Comparison of ENCODE assay signal across 23 cellular contexts in genomic region chr17:82356028-82356427, GRCh38. TPM values are rescaled to one million over a fixed set of nuclear protein-coding genes. Genes with fewer than 3 reads are reported as not detected.
DNase-seq lines count a peak whose midpoint lies in the region; ATAC-seq, FAIRE-seq and TF ChIP-seq lines count a peak whose summit lies in the region.
"Had no signal": no experiment of that assay in that cellular context is flagged by ENCODE, and none has a peak within 500 bp of the region (broad histone marks: within the 10 kb centered on the region; RNA-seq: fewer than 3 reads in every experiment).

No MANE protein-coding gene starts in this region.

- ATAC-seq in body of pancreas, result peak; percentile 16
- no peak for ATAC-seq in HG03342 (IDR thresholded peaks at IDR 0.05; ENCODE audit: unreplicated experiment)
- ATAC-seq: activated T-cell treated with anti-CD3 and anti-CD28 coated beads, Interleukin-2, amount 50 U/mL, for 72 hours; stimulated activated naive CD8-positive, alpha-beta T cell treated with anti-CD3 and anti-CD28 coated beads, Interleukin-15, Interleukin-2, amounts not matched to agents 100 U/mL and 50 U/mL, for 24 hours had no signal

- FAIRE-seq in keratinocyte (lab: Jason Lieb, UNC), result peak; percentile 46
- FAIRE-seq: endometrium, TTC549 had no signal

- peak in 3 of 4 donors; percentile 40 to 81 (median 47) for DNase-seq in body of pancreas
- peak; percentile 57 for DNase-seq in keratinocyte (ENCODE audit: low read depth, low spot score)
- DNase-seq in renal cortical epithelial cell (ENCODE audit: low read depth), result peak; percentile 81
- no peak for DNase-seq in NCI-H446 treated with DMSO at 0.1 percent for 48 hours (lab: John Stamatoyannopoulos, UW)
- DNase-seq in NCI-H2081 treated with DMSO at 0.1 percent for 48 hours (lab: John Stamatoyannopoulos, UW), result no peak
- DNase-seq in foreskin fibroblast, result no peak
- DNase-seq: activated CD4-positive, alpha-beta memory T cell treated with anti-CD3 and anti-CD28 coated beads for 36 hours; activated naive CD8-positive, alpha-beta T cell treated with anti-CD3 and anti-CD28 coated beads, Interleukin-2, amount 10 ng/mL, durations not matched to agents 7 days and 5 days; activated T-cell treated with anti-CD3 and anti-CD28 coated beads, Interleukin-2, amount 50 U/mL, for 72 hours; cerebellar nuclear complex; HCEC 1CT; islet precursor cell; KG1; NCI-H1417; NCI-H345; stimulated activated CD4-positive, alpha-beta T cell treated with anti-CD3 and anti-CD28 coated beads, Interleukin-12 subunit alpha, Interleukin-12 subunit beta, amount 100 ng/mL, for 4 hours; stimulated activated naive CD8-positive, alpha-beta T cell treated with anti-CD3 and anti-CD28 coated beads, Interleukin-15, Interleukin-2, amounts not matched to agents 100 U/mL and 50 U/mL, for 24 hours had no signal

- H3K9me3 ChIP-seq in body of pancreas, result no peaks in the 10 kb centered on the region
- no peaks in the 10 kb centered on the region for H3K9me3 ChIP-seq in keratinocyte (ENCODE audit: control insufficient read depth, low read depth, low read length)

- H3K4me2 ChIP-seq in KMS-11, result peak overlapping the region; percentile 80
- H3K4me2 ChIP-seq in keratinocyte (ENCODE audit: control insufficient read depth, extremely low read depth, insufficient read depth, low read depth, low read length), result peak overlapping the region; percentile 70

- no peaks in the 10 kb centered on the region; the same call in 1 of the 2 replicates for H3K27me3 ChIP-seq in KMS-11 (ENCODE audit: insufficient read depth, low read depth)
- no peaks in the 10 kb centered on the region for H3K27me3 ChIP-seq in body of pancreas
- H3K27me3 ChIP-seq in keratinocyte (ENCODE audit: control insufficient read depth, extremely low read depth, insufficient read depth, low read length), result peaks cover 16% of the 10 kb centered on the region

- H3K9ac ChIP-seq in KMS-11 (no peak overlapping the region), keratinocyte (ENCODE audit: control insufficient read depth, extremely low read depth, insufficient read depth, low read length) (no peak overlapping the region)

- WGBS in body of pancreas, 2 donors, result 67 to 73% methylated on average over 3 to 11 of the region's 11 CpGs

- no peaks in the 10 kb centered on the region for H3K9me1 ChIP-seq in keratinocyte (ENCODE audit: control insufficient read depth, extremely low read depth, insufficient read depth, low read length)

- H4K20me1 ChIP-seq in KMS-11 (ENCODE audit: insufficient read depth) (no peaks in the 10 kb centered on the region), keratinocyte (ENCODE audit: control insufficient read depth, extremely low read depth, insufficient read depth, low read length) (peaks cover 4% of the 10 kb centered on the region)

- H3K36me3 ChIP-seq in KMS-11 (ENCODE audit: insufficient read depth), result no peaks in the 10 kb centered on the region
- no peaks in the 10 kb centered on the region for H3K36me3 ChIP-seq in body of pancreas (replicated peaks in 1 of 2; ENCODE audit: insufficient read depth in 1 of 2, low read depth in 2 of 2)
- no peaks in the 10 kb centered on the region for H3K36me3 ChIP-seq in keratinocyte (ENCODE audit: control insufficient read depth in 2 of 2, extremely low read depth in 1 of 2, insufficient read depth in 2 of 2, low read length in 2 of 2)

- no peak overlapping the region for H2AFZ ChIP-seq in KMS-11 (ENCODE audit: low read depth)
- H2AFZ ChIP-seq in keratinocyte (ENCODE audit: control insufficient read depth, low read length), result peak overlapping the region; percentile 40

- no peak overlapping the region for H3K27ac ChIP-seq in KMS-11
- H3K27ac ChIP-seq in body of pancreas, result peak overlapping the region in 2 of 4 donors; percentile 25 to 36
- H3K27ac ChIP-seq in keratinocyte (ENCODE audit: control insufficient read depth, insufficient read depth, low read length), result no peak overlapping the region

- H3K4me3 ChIP-seq in KMS-11 (IDR thresholded peaks at IDR 0.05; ENCODE audit: insufficient read depth, low read depth, low read length), result no peak overlapping the region
- H3K4me3 ChIP-seq in body of pancreas, result no peak overlapping the region
- H3K4me3 ChIP-seq in keratinocyte (ENCODE audit: control insufficient read depth in 2 of 3, extremely low read depth in 1 of 3, insufficient read depth in 2 of 3, low read depth in 1 of 3, low read length in 3 of 3), result no peak overlapping the region
- H3K4me3 ChIP-seq in foreskin fibroblast (ENCODE audit: low read depth in 1 of 2, low read length in 2 of 2), result no peak overlapping the region

- H3K4me1 ChIP-seq in KMS-11 (ENCODE audit: low read depth, poor library complexity, severe bottlenecking), result peaks cover 76% of the 10 kb centered on the region
- peaks cover 23% of the 10 kb centered on the region for H3K4me1 ChIP-seq in body of pancreas
- H3K4me1 ChIP-seq in keratinocyte (ENCODE audit: control insufficient read depth, extremely low read depth, insufficient read depth, low read length), result peaks cover 14% of the 10 kb centered on the region

- dilution Hi-C loops in keratinocyte (cut with MboI; ENCODE audit: extremely low pct_ligation_motif_present, low sequenced_read_pairs), result no loop called here

- TF ChIP-seq CTCF in KMS-11 (conservative IDR thresholded peaks at IDR 0.05; ENCODE audit: low read depth, low read length) (no peak), body of pancreas (IDR thresholded peaks at IDR 0.05) (no peak), keratinocyte (optimal IDR thresholded peaks at IDR 0.05 in 1 of 3, IDR thresholded peaks at IDR 0.05 in 1 of 3, conservative IDR thresholded peaks at IDR 0.05 in 1 of 3; ENCODE audit: extremely low read depth in 1 of 3, insufficient read depth in 2 of 3, low read length in 3 of 3) (no peak), foreskin fibroblast (IDR thresholded peaks at IDR 0.05; ENCODE audit: low read depth, low read length) (no peak)

- H3K79me2 ChIP-seq in KMS-11 (ENCODE audit: insufficient read depth, low read depth) (no peaks in the 10 kb centered on the region), keratinocyte (ENCODE audit: control insufficient read depth, insufficient read depth, low read length) (no peaks in the 10 kb centered on the region)

- intact Hi-C loops in body of pancreas (cut with DNase I), result no loop called here

- no peak for TF ChIP-seq POLR2A in body of pancreas (IDR thresholded peaks at IDR 0.05)

RNA-seq across cellular contexts. Expression of gene TEX19, which starts 3.0 kb away (rescaled TPM):
- total RNA-seq in body of pancreas (not detected), renal cortical epithelial cell (0.05 TPM in 1 of 2 replicates, not detected in the other)
- 0.06 TPM in 1 of 3 replicates, not detected in the others for polyA plus RNA-seq in keratinocyte
- polyA plus RNA-seq in keratinocyte (2011; ENCODE audit: low read depth), result not detected
- polyA plus RNA-seq in keratinocyte (2011; cell fraction: cytosol; rRNA removed), result not detected in 2 replicates
- not detected in 2 replicates for polyA plus RNA-seq in keratinocyte (2011; cell fraction: nucleus; rRNA removed)
- polyA plus RNA-seq in keratinocyte (2012; ENCODE audit: low replicate concordance), result not detected in 2 replicates
- not detected in 3 replicates for polyA minus RNA-seq in keratinocyte
- polyA minus RNA-seq in keratinocyte (2011; cell fraction: cytosol; rRNA and poly(A)+ RNA removed), result not detected
- not detected in 2 replicates for polyA minus RNA-seq in keratinocyte (2011; cell fraction: nucleus; rRNA and poly(A)+ RNA removed)
- total RNA-seq: activated CD4-positive, alpha-beta memory T cell treated with anti-CD3 and anti-CD28 coated beads for 36 hours; activated naive CD8-positive, alpha-beta T cell treated with anti-CD3 and anti-CD28 coated beads, Interleukin-2, amount 10 ng/mL, durations not matched to agents 7 days and 5 days; glomerular endothelial cell; progenitor cell of endocrine pancreas had no signal

RNA-seq across cellular contexts. Expression of gene UTS2R, which starts 15.5 kb away (rescaled TPM):
- total RNA-seq in body of pancreas (not detected), renal cortical epithelial cell (0.10 TPM in 1 of 2 replicates, not detected in the other)
- not detected in 3 replicates for polyA plus RNA-seq in keratinocyte
- polyA plus RNA-seq in keratinocyte (2011; ENCODE audit: low read depth), result not detected
- polyA plus RNA-seq in keratinocyte (2011; cell fraction: cytosol; rRNA removed), result not detected in 2 replicates
- polyA plus RNA-seq in keratinocyte (2011; cell fraction: nucleus; rRNA removed), result not detected in 2 replicates
- not detected in 2 replicates for polyA plus RNA-seq in keratinocyte (2012; ENCODE audit: low replicate concordance)
- not detected in 3 replicates for polyA minus RNA-seq in keratinocyte
- polyA minus RNA-seq in keratinocyte (2011; cell fraction: cytosol; rRNA and poly(A)+ RNA removed), result not detected
- not detected in 2 replicates for polyA minus RNA-seq in keratinocyte (2011; cell fraction: nucleus; rRNA and poly(A)+ RNA removed)
- total RNA-seq: activated CD4-positive, alpha-beta memory T cell treated with anti-CD3 and anti-CD28 coated beads for 36 hours; activated naive CD8-positive, alpha-beta T cell treated with anti-CD3 and anti-CD28 coated beads, Interleukin-2, amount 10 ng/mL, durations not matched to agents 7 days and 5 days; glomerular endothelial cell had no signal

RNA-seq across cellular contexts. Expression of gene SECTM1, which starts 22.5 kb away (rescaled TPM):
- total RNA-seq in body of pancreas (1 to 10 TPM; 5.4 to 6.3 TPM), renal cortical epithelial cell (2.4 and 7.8 TPM in 2 replicates)
- polyA plus RNA-seq in keratinocyte, result 1.7 to 2.2 TPM (median 2.0 TPM) in 3 replicates
- not detected for polyA plus RNA-seq in keratinocyte (2011; ENCODE audit: low read depth)
- 0.85 and 2.5 TPM in 2 replicates for polyA plus RNA-seq in keratinocyte (2011; cell fraction: cytosol; rRNA removed)
- polyA plus RNA-seq in keratinocyte (2011; cell fraction: nucleus; rRNA removed), result 1.5 and 2.5 TPM in 2 replicates
- polyA plus RNA-seq in keratinocyte (2012; ENCODE audit: low replicate concordance), result 0.78 and 3.3 TPM in 2 replicates
- polyA minus RNA-seq in keratinocyte, result 2.5 to 4.9 TPM (median 3.7 TPM) in 3 replicates
- polyA minus RNA-seq in keratinocyte (2011; cell fraction: cytosol; rRNA and poly(A)+ RNA removed), result 9.6 TPM
- polyA minus RNA-seq in keratinocyte (2011; cell fraction: nucleus; rRNA and poly(A)+ RNA removed), result 1.6 and 2.8 TPM in 2 replicates
- total RNA-seq: progenitor cell of endocrine pancreas had no signal

RNA-seq across cellular contexts. Expression of gene CD7, which starts 38.6 kb away (rescaled TPM):
- not detected for total RNA-seq in body of pancreas
- polyA plus RNA-seq in keratinocyte, result 0.05 TPM in 1 of 3 replicates, not detected in the others
- not detected for polyA plus RNA-seq in keratinocyte (2011; ENCODE audit: low read depth)
- polyA plus RNA-seq in keratinocyte (2011; cell fraction: cytosol; rRNA removed), result not detected in 2 replicates
- not detected in 2 replicates for polyA plus RNA-seq in keratinocyte (2011; cell fraction: nucleus; rRNA removed)
- polyA plus RNA-seq in keratinocyte (2012; ENCODE audit: low replicate concordance), result not detected in 2 replicates
- polyA minus RNA-seq in keratinocyte, result not detected in 3 replicates
- not detected for polyA minus RNA-seq in keratinocyte (2011; cell fraction: cytosol; rRNA and poly(A)+ RNA removed)
- polyA minus RNA-seq in keratinocyte (2011; cell fraction: nucleus; rRNA and poly(A)+ RNA removed), result not detected in 2 replicates
- total RNA-seq in renal cortical epithelial cell, result not detected in 2 replicates
- total RNA-seq: glomerular endothelial cell had no signal

Comparison
In these comparisons a context has a peak if more than half of its experiments do, and no peak if none do; other contexts are left out.
1. DNase-seq: peak in body of pancreas (3 of 4), keratinocyte (single experiment) and renal cortical epithelial cell (single experiment); none in NCI-H446 treated with DMSO at 0.1 percent for 48 hours (single experiment), NCI-H2081 treated with DMSO at 0.1 percent for 48 hours (single experiment) and foreskin fibroblast (0 of 2).